Comparison of ENCODE assay signal across 15 cellular contexts in genomic region chr13:79440958-79441553, GRCh38.
"Had no signal": no experiment of that assay in that cellular context is flagged by ENCODE, and none has a peak within 500 bp of the region (broad histone marks: within the 10 kb centered on the region; RNA-seq: fewer than 3 reads in every experiment).

No MANE protein-coding gene starts in this region.

- H3K27me3 ChIP-seq: adrenal gland, right atrium auricular region, thyroid gland had no signal

- H3K9me3 Mint-ChIP-seq: activated B cell treated with CpG ODN at 0.5 μM for 24 hours; activated T-helper 2 cell treated with anti-CD3 and anti-CD28 coated beads, Interferon-gamma antibody, Interleukin-2, Interleukin-4, amounts not matched to agents 10 μg/mL and 5 μg/mL and 100 μg/mL, durations not matched to agents 14 hours and 24 hours and 36 hours; central memory CD8-positive, alpha-beta T cell; dendritic cell treated with granulocyte-macrophage colony-stimulating factor and Interleukin-4, amounts not matched to agents 40 ng/mL and 50 ng/mL, for 4 days; immature natural killer cell; mesothelial cell of epicardium; naive thymus-derived CD8-positive, alpha-beta T cell had no signal

- H3K36me3 Mint-ChIP-seq: immature natural killer cell; mesothelial cell of epicardium; naive thymus-derived CD8-positive, alpha-beta T cell had no signal

- ATAC-seq: lower lobe of right lung; naive thymus-derived CD8-positive, alpha-beta T cell had no signal

- H3K4me1 Mint-ChIP-seq: activated B cell treated with CpG ODN at 0.5 μM for 24 hours, mesothelial cell of epicardium had no signal

- H3K4me1 ChIP-seq: adrenal gland, lower lobe of right lung, right atrium auricular region, thyroid gland had no signal

- DNase-seq: activated B cell treated with CpG ODN at 0.5 μM for 24 hours; activated CD4-positive, alpha-beta T cell treated with anti-CD3 and anti-CD28 coated beads, Interleukin-2, amount 50 U/mL, for 1 hour; activated naive CD4-positive, alpha-beta T cell treated with anti-CD3 and anti-CD28 coated beads, Interleukin-2, amount 50 U/mL, for 16 hours; adrenal gland; immature natural killer cell; lower lobe of right lung; naive thymus-derived CD8-positive, alpha-beta T cell; nucleus accumbens; thyroid gland had no signal

- H3K9me3 ChIP-seq: adrenal gland, lower lobe of right lung, right atrium auricular region, thyroid gland had no signal

- H3K27ac ChIP-seq: adrenal gland, lower lobe of right lung, right atrium auricular region, thyroid gland had no signal

- H3K4me2 ChIP-seq: smooth muscle cell had no signal

- H3K4me3 ChIP-seq: adrenal gland, lower lobe of right lung, right atrium auricular region, smooth muscle cell, thyroid gland had no signal

- H3K4me3 Mint-ChIP-seq: activated B cell treated with CpG ODN at 0.5 μM for 24 hours; central memory CD8-positive, alpha-beta T cell; dendritic cell treated with granulocyte-macrophage colony-stimulating factor and Interleukin-4, amounts not matched to agents 40 ng/mL and 50 ng/mL, for 4 days; immature natural killer cell; mesothelial cell of epicardium; naive thymus-derived CD8-positive, alpha-beta T cell had no signal

- H3K27me3 Mint-ChIP-seq: central memory CD8-positive, alpha-beta T cell; naive thymus-derived CD8-positive, alpha-beta T cell had no signal

- H3K27ac Mint-ChIP-seq: activated B cell treated with CpG ODN at 0.5 μM for 24 hours; activated T-helper 2 cell treated with anti-CD3 and anti-CD28 coated beads, Interferon-gamma antibody, Interleukin-2, Interleukin-4, amounts not matched to agents 10 μg/mL and 5 μg/mL and 100 μg/mL, durations not matched to agents 14 hours and 24 hours and 36 hours; dendritic cell treated with granulocyte-macrophage colony-stimulating factor and Interleukin-4, amounts not matched to agents 40 ng/mL and 50 ng/mL, for 4 days; immature natural killer cell; mesothelial cell of epicardium; naive thymus-derived CD8-positive, alpha-beta T cell had no signal

- H3K36me3 ChIP-seq: adrenal gland, lower lobe of right lung, right atrium auricular region, thyroid gland had no signal
